In genomic region chr2:10655074-10655840, GRCh38 we compare ENCODE assay signal across 17 cellular contexts. TPM values are rescaled to one million over a fixed set of nuclear protein-coding genes. Genes with fewer than 3 reads are reported as not detected.
DNase-seq lines count a peak whose midpoint lies in the region; ATAC-seq, FAIRE-seq and TF ChIP-seq lines count a peak whose summit lies in the region.
"Had no signal": no experiment of that assay in that cellular context is flagged by ENCODE, and none has a peak within 500 bp of the region (broad histone marks: within the 10 kb centered on the region; RNA-seq: fewer than 3 reads in every experiment).

No MANE protein-coding gene starts in this region.

- TF ChIP-seq CTCF in keratinocyte (optimal IDR thresholded peaks at IDR 0.05 in 1 of 3, IDR thresholded peaks at IDR 0.05 in 1 of 3, conservative IDR thresholded peaks at IDR 0.05 in 1 of 3; ENCODE audit: extremely low read depth in 1 of 3, insufficient read depth in 2 of 3, low read length in 3 of 3) (no peak), foreskin fibroblast (IDR thresholded peaks at IDR 0.05; ENCODE audit: low read depth, low read length) (no peak)

- H3K79me2 ChIP-seq in keratinocyte (ENCODE audit: control insufficient read depth, insufficient read depth, low read length), result peaks cover 2% of the 10 kb centered on the region

- peaks cover 3% of the 10 kb centered on the region for H3K9me1 ChIP-seq in keratinocyte (ENCODE audit: control insufficient read depth, extremely low read depth, insufficient read depth, low read length)

- peaks cover 23% of the 10 kb centered on the region for H3K36me3 ChIP-seq in CD4-positive, alpha-beta memory T cell (ENCODE audit: insufficient read depth, low read length)
- peaks cover 13 to 17% of the 10 kb centered on the region in 2 experiments for H3K36me3 ChIP-seq in keratinocyte (ENCODE audit: control insufficient read depth in 2 of 2, extremely low read depth in 1 of 2, insufficient read depth in 2 of 2, low read length in 2 of 2)

- peak overlapping the region in 5 of 8 donors; percentile 23 to 46 (median 37) for H3K4me3 Mint-ChIP-seq in CD4-positive, alpha-beta memory T cell
- peak overlapping the region; percentile 74 for H3K4me3 Mint-ChIP-seq in activated T-helper 17 cell treated with anti-CD3 and anti-CD28 coated beads, Interleukin-2, amount 50 U/mL, for 72 hours

- POLR2A ChIA-PET in CD4-positive, alpha-beta memory T cell (lab: Charles Lee; ENCODE audit: partially characterized antibody), result no interaction called here

- FAIRE-seq in keratinocyte (lab: Jason Lieb, UNC), result no peak
- FAIRE-seq: pancreas had no signal

- peaks cover 16 to 30% (median 25%) of the 10 kb centered on the region in 4 donors for H3K4me1 Mint-ChIP-seq in CD4-positive, alpha-beta memory T cell
- peaks cover 32% of the 10 kb centered on the region for H3K4me1 Mint-ChIP-seq in activated T-helper 17 cell treated with anti-CD3 and anti-CD28 coated beads, Interleukin-2, amount 50 U/mL, for 72 hours

- no peaks in the 10 kb centered on the region for H3K9me3 Mint-ChIP-seq in CD4-positive, alpha-beta memory T cell
- H3K9me3 Mint-ChIP-seq in activated T-helper 17 cell treated with anti-CD3 and anti-CD28 coated beads, Interleukin-2, amount 50 U/mL, for 72 hours, result no peaks in the 10 kb centered on the region

- no peak overlapping the region for H3K9ac ChIP-seq in keratinocyte (ENCODE audit: control insufficient read depth, extremely low read depth, insufficient read depth, low read length)
- H3K9ac ChIP-seq: BLaER1 treated with 17β-estradiol and CSF1 and Interleukin-3, amounts not matched to agents 10 nM and 100 nM had no signal

- no peaks in the 10 kb centered on the region for H4K20me1 ChIP-seq in keratinocyte (ENCODE audit: control insufficient read depth, extremely low read depth, insufficient read depth, low read length)

- no peak overlapping the region for H2AFZ ChIP-seq in keratinocyte (ENCODE audit: control insufficient read depth, low read length)

- CTCF ChIA-PET in CD4-positive, alpha-beta memory T cell (lab: Charles Lee; ENCODE audit: partially characterized antibody), result no interaction called here

- H3K9me3 ChIP-seq in CD4-positive, alpha-beta memory T cell (ENCODE audit: control insufficient read depth in 1 of 2, low read length in 2 of 2), result no peaks in the 10 kb centered on the region
- H3K9me3 ChIP-seq in keratinocyte (ENCODE audit: control insufficient read depth, low read depth, low read length), result no peaks in the 10 kb centered on the region
- H3K9me3 ChIP-seq: BLaER1 treated with 17β-estradiol and CSF1 and Interleukin-3, amounts not matched to agents 10 nM and 100 nM; HAP-1; pancreas; tibial nerve had no signal

- peak in 1 of 5 donors; percentile 14 for DNase-seq in CD4-positive, alpha-beta memory T cell
- DNase-seq in GM03348 (ENCODE audit: low spot score) (peak; percentile 9), keratinocyte (ENCODE audit: low read depth, low spot score) (no peak), foreskin fibroblast (no peak), NCI-H524 treated with DMSO at 0.1 percent for 48 hours (lab: John Stamatoyannopoulos, UW) (no peak), SKM-1 (lab: John Stamatoyannopoulos, UW; ENCODE audit: unreplicated experiment) (no peak)
- DNase-seq: activated CD4-positive, alpha-beta T cell treated with anti-CD3 and anti-CD28 coated beads, Interleukin-2, amount 50 U/mL, for 48 hours; NCI-H146; NCI-H446; pancreas; stimulated activated CD4-positive, alpha-beta T cell treated with anti-CD3 and anti-CD28 coated beads, Interleukin-4, amount 100 ng/mL, for 4 hours had no signal

- dilution Hi-C loops in keratinocyte (cut with MboI; ENCODE audit: extremely low pct_ligation_motif_present, low sequenced_read_pairs), result no loop called here

- H3K27me3 ChIP-seq in CD4-positive, alpha-beta memory T cell (ENCODE audit: insufficient read depth, low read length), result no peaks in the 10 kb centered on the region
- no peaks in the 10 kb centered on the region for H3K27me3 ChIP-seq in keratinocyte (ENCODE audit: control insufficient read depth, extremely low read depth, insufficient read depth, low read length)
- H3K27me3 ChIP-seq: BLaER1 treated with 17β-estradiol and CSF1 and Interleukin-3, amounts not matched to agents 10 nM and 100 nM; cardiac muscle cell; pancreas; tibial nerve had no signal

- peak; percentile 41 for ATAC-seq in activated T-helper 17 cell treated with anti-CD3 and anti-CD28 coated beads, Interleukin-2, amount 50 U/mL, for 72 hours (replicated peaks)
- ATAC-seq: left lobe of liver, pancreas had no signal

- H3K27me3 Mint-ChIP-seq in CD4-positive, alpha-beta memory T cell, result no peaks in the 10 kb centered on the region
- no peaks in the 10 kb centered on the region for H3K27me3 Mint-ChIP-seq in activated T-helper 17 cell treated with anti-CD3 and anti-CD28 coated beads, Interleukin-2, amount 50 U/mL, for 72 hours

- peaks cover 57 to 66% of the 10 kb centered on the region in 2 donors for H3K36me3 Mint-ChIP-seq in CD4-positive, alpha-beta memory T cell
- peaks cover 99% of the 10 kb centered on the region for H3K36me3 Mint-ChIP-seq in activated T-helper 17 cell treated with anti-CD3 and anti-CD28 coated beads, Interleukin-2, amount 50 U/mL, for 72 hours (ENCODE audit: low read depth)

- peak overlapping the region; percentile 18 for H3K4me2 ChIP-seq in keratinocyte (ENCODE audit: control insufficient read depth, extremely low read depth, insufficient read depth, low read depth, low read length)

- intact Hi-C loops in CD4-positive, alpha-beta memory T cell (cut with micrococcal nuclease), result no loop called here

- H3K27ac ChIP-seq in CD4-positive, alpha-beta memory T cell (ENCODE audit: low read depth, low read length), result no peak overlapping the region
- H3K27ac ChIP-seq in keratinocyte (ENCODE audit: control insufficient read depth, insufficient read depth, low read length), result no peak overlapping the region
- H3K27ac ChIP-seq: BLaER1 treated with 17β-estradiol and CSF1 and Interleukin-3, amounts not matched to agents 10 nM and 100 nM; cardiac muscle cell; pancreas; tibial nerve had no signal

- peak overlapping the region; percentile 12 to 90 (median 59) for H3K27ac Mint-ChIP-seq in CD4-positive, alpha-beta memory T cell
- H3K27ac Mint-ChIP-seq in activated T-helper 17 cell treated with anti-CD3 and anti-CD28 coated beads, Interleukin-2, amount 50 U/mL, for 72 hours, result peak overlapping the region; percentile 86

- H3K4me1 ChIP-seq in CD4-positive, alpha-beta memory T cell (ENCODE audit: insufficient read depth, low read length), result peaks cover 29% of the 10 kb centered on the region
- H3K4me1 ChIP-seq in keratinocyte (ENCODE audit: control insufficient read depth, extremely low read depth, insufficient read depth, low read length), result peaks cover 48% of the 10 kb centered on the region
- H3K4me1 ChIP-seq: HAP-1, pancreas had no signal

- H3K4me3 ChIP-seq in CD4-positive, alpha-beta memory T cell (ENCODE audit: low read length in 2 of 2), result no peak overlapping the region
- no peak overlapping the region for H3K4me3 ChIP-seq in keratinocyte (ENCODE audit: control insufficient read depth in 2 of 3, extremely low read depth in 1 of 3, insufficient read depth in 2 of 3, low read depth in 1 of 3, low read length in 3 of 3)
- H3K4me3 ChIP-seq in foreskin fibroblast (ENCODE audit: low read depth in 1 of 2, low read length in 2 of 2), result no peak overlapping the region
- H3K4me3 ChIP-seq: BLaER1 treated with 17β-estradiol and CSF1 and Interleukin-3, amounts not matched to agents 10 nM and 100 nM; cardiac muscle cell; HAP-1; pancreas; tibial nerve had no signal

RNA-seq across cellular contexts. Expression of gene NOL10, which starts 34.5 kb away (rescaled TPM):
- total RNA-seq in CD4-positive, alpha-beta memory T cell, result 10 to 100 TPM; 21.3 to 22.7 TPM
- polyA plus RNA-seq in CD4-positive, alpha-beta memory T cell, result 10 to 100 TPM; 13.0 to 20.8 TPM
- total RNA-seq in activated T-helper 17 cell treated with anti-CD3 and anti-CD28 coated beads, Interleukin-2, amount 50 U/mL, for 72 hours, result 10 to 100 TPM; 24.1 to 46.0 TPM
- 24.6 to 40.9 TPM (median 28.3 TPM) in 3 replicates for polyA plus RNA-seq in keratinocyte
- 44.4 TPM for polyA plus RNA-seq in keratinocyte (2011; ENCODE audit: low read depth)
- polyA plus RNA-seq in keratinocyte (2011; cell fraction: cytosol; rRNA removed), result 20.3 and 32.7 TPM in 2 replicates
- polyA plus RNA-seq in keratinocyte (2011; cell fraction: nucleus; rRNA removed), result 18.8 and 22.8 TPM in 2 replicates
- polyA plus RNA-seq in keratinocyte (2012; ENCODE audit: low replicate concordance), result 18.2 and 28.7 TPM in 2 replicates
- polyA minus RNA-seq in keratinocyte, result 18.6 to 56.5 TPM (median 39.2 TPM) in 3 replicates
- 30.1 TPM for polyA minus RNA-seq in keratinocyte (2011; cell fraction: cytosol; rRNA and poly(A)+ RNA removed)
- polyA minus RNA-seq in keratinocyte (2011; cell fraction: nucleus; rRNA and poly(A)+ RNA removed), result 20.2 and 38.7 TPM in 2 replicates
